ENCODE assay signal across 8 cellular contexts in the genomic region with DNA sequence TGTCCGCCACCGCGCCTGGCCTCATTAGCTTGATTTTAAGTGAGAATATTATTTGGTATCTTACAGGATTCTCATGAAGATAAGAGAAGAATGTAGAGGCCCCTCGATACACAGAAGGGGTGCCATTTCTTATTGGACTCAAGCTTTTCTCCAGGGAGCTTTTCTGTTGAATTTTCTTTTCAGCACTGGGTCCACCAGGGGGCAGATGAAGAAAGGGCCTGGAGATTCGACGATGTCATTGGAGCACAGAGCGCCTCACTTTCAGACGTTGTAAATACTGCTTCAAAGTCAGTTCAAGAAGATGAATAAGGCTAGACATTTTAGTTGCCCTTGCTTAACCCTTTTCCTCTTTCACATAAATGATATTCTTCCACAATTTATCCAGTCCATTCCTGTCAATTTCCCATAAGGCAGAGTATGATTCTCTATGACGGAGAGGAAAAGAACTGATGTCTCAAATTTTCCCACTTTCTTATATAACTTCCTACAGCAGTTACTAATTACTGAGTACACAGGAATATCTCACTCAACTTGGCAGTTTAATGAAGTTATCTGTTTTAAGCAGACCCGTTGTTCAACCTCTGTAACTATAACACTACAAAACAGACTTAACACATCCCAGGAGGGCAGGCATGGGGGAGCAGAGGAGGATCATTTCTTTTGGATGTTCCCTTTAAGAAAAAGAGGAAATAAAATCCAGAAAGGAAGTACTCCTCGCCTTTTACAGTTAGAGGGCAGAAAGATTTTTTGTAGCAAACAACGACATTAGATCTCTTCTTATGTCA. TPM values are rescaled to one million over a fixed set of nuclear protein-coding genes. Genes with fewer than 3 reads are reported as not detected.
DNase-seq lines count a peak whose midpoint lies in the region; FAIRE-seq and TF ChIP-seq lines count a peak whose summit lies in the region.

No MANE protein-coding gene starts in this region.

- no peak overlapping the region for H2BK120ac ChIP-seq in trophoblast cell (ENCODE audit: insufficient read depth, low read length, poor library complexity)

- H4K8ac ChIP-seq in trophoblast cell (ENCODE audit: low read depth, low read length): no peak overlapping the region

- no peak overlapping the region for H3K14ac ChIP-seq in trophoblast cell (ENCODE audit: low read length)

- no peak overlapping the region for H2AK5ac ChIP-seq in trophoblast cell (ENCODE audit: low read length)

- H3K36me3 ChIP-seq in trophoblast cell (ENCODE audit: control insufficient read depth in 1 of 2, insufficient read depth in 2 of 2, low read length in 2 of 2) (no peaks in the 10 kb centered on the region), tibial artery (no peaks in the 10 kb centered on the region)

- no peak overlapping the region for H2BK5ac ChIP-seq in trophoblast cell (ENCODE audit: low read depth, low read length, poor library complexity)

- no peak overlapping the region for H3K4ac ChIP-seq in trophoblast cell (ENCODE audit: low read depth, low read length)

- H3K79me1 ChIP-seq in trophoblast cell (ENCODE audit: low read length): peaks cover 18% of the 10 kb centered on the region

- H3K18ac ChIP-seq in trophoblast cell (ENCODE audit: low read length): no peak overlapping the region

- no CpG with 5 or more reads among the region's 12 CpGs for WGBS in trophoblast cell (ENCODE audit: extremely low coverage, insufficient coverage, insufficient read length)

- H3K9ac ChIP-seq in trophoblast cell (ENCODE audit: low read length): no peak overlapping the region

- TF ChIP-seq CTCF in AG09319 (IDR thresholded peaks at IDR 0.05; ENCODE audit: low read depth, low read length): peak; percentile 88
- TF ChIP-seq CTCF in tibial artery (IDR thresholded peaks at IDR 0.05): peak; percentile 69 to 72

- peak; percentile 94 for FAIRE-seq in GM19239 (lab: Jason Lieb, UNC)

- no peak overlapping the region for H3K23ac ChIP-seq in trophoblast cell (ENCODE audit: low read length)

- H3K9me3 ChIP-seq in trophoblast cell (ENCODE audit: insufficient read depth, low read depth, low read length) (peaks cover 7% of the 10 kb centered on the region), tibial artery (no peaks in the 10 kb centered on the region)

- no peak overlapping the region for H2AFZ ChIP-seq in trophoblast cell (ENCODE audit: insufficient read depth, low read length, poor library complexity)

- DNase-seq in AG09319 (ENCODE audit: extremely low read depth, low read depth): peak; percentile 47
- DNase-seq in GM19239 (ENCODE audit: insufficient read length, low spot score): peak; percentile 84
- peak; percentile 59 for DNase-seq in M059J (ENCODE audit: low read depth)
- DNase-seq in SK-N-DZ (ENCODE audit: low spot score): peak; percentile 53
- DNase-seq in activated naive CD4-positive, alpha-beta T cell treated with anti-CD3 and anti-CD28 coated beads, Interleukin-2, amount 50 U/mL, for 16 hours: peak; percentile 76
- peak; percentile 83 for DNase-seq in globus pallidus (ENCODE audit: low spot score)
- DNase-seq in trophoblast cell: peak; percentile 61 to 78
- peak; percentile 79 to 86 for DNase-seq in tibial artery

- H3K4me3 ChIP-seq in trophoblast cell (ENCODE audit: low read depth, low read length): no peak overlapping the region
- H3K4me3 ChIP-seq in tibial artery: peak overlapping the region; percentile 13 to 25

- intact Hi-C loops in tibial artery (cut with DNase I; ENCODE audit: low total_unique reads): loop anchor here (10.0 kb wide), 2 partner anchors 349 to 389 kb away; no protein-coding TSS in a partner anchor

- no peak overlapping the region for H4K12ac ChIP-seq in trophoblast cell (ENCODE audit: low read depth, low read length)

- H2BK12ac ChIP-seq in trophoblast cell (ENCODE audit: low read length): no peak overlapping the region

- H4K91ac ChIP-seq in trophoblast cell (ENCODE audit: low read depth, low read length): no peak overlapping the region

- H3K4me1 ChIP-seq in trophoblast cell (ENCODE audit: control insufficient read depth in 1 of 2, insufficient read depth in 2 of 2, low read length in 2 of 2) (peaks cover 22 to 30% of the 10 kb centered on the region in 2 experiments), tibial artery (peaks cover 0 to 33% (median 17%) of the 10 kb centered on the region in 4 donors)

- peak overlapping the region; percentile 51 for H3K4me2 ChIP-seq in trophoblast cell (ENCODE audit: low read length)

- H3K27me3 ChIP-seq in trophoblast cell (ENCODE audit: insufficient read depth, low read length) (no peaks in the 10 kb centered on the region), tibial artery (no peaks in the 10 kb centered on the region)

- H3K27ac ChIP-seq in trophoblast cell (ENCODE audit: low read depth, low read length) (peak overlapping the region; percentile 84), tibial artery (peak overlapping the region; percentile 75 to 86)

- H3K79me2 ChIP-seq in trophoblast cell (ENCODE audit: control insufficient read depth, insufficient read depth, low read length, poor library complexity): peaks cover 5% of the 10 kb centered on the region

RNA-seq across cellular contexts. Expression of a gene that starts 12.0 kb away (rescaled TPM):
- total RNA-seq in M059J (2014; rRNA removed; shearing (Covaris generic)): 64.1 and 83.3 TPM in 2 replicates
- 114 and 125 TPM in 2 replicates for polyA plus RNA-seq in SK-N-DZ (2014; cell fraction: cytosol; rRNA removed)
- 149 and 172 TPM in 2 replicates for polyA plus RNA-seq in SK-N-DZ (2014; cell fraction: nucleus; rRNA removed)
- polyA plus RNA-seq in trophoblast cell (2013): 29.0 and 31.5 TPM in 2 replicates
